17 cellular contexts compared by ENCODE assay signal in the genomic region with DNA sequence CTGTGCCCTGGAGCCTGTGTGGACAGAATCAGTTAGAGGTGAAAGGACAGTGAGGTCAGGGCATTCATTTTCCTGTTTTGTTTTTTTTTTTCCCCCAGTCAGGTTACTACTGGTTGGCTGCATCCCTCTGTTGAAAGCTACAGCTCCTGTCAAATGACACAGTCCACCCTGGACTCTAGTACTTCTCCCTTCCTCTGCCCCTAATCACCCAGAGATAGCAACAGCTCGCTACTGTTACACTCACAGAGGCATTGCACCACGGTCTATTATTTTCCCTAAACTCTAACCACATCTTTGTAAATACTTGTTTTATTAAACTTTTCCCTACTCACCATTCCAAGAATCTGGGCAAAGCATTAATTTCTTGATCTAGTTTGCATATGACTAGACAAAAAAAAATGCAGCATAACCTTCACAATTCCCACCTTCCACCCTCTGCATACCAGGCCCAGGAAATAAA.
DNase-seq lines count a peak whose midpoint lies in the region; ATAC-seq and TF ChIP-seq lines count a peak whose summit lies in the region.
"Had no signal": no experiment of that assay in that cellular context is flagged by ENCODE, and none has a peak within 500 bp of the region (broad histone marks: within the 10 kb centered on the region; RNA-seq: fewer than 3 reads in every experiment).

No MANE protein-coding gene starts in this region.

- no peaks in the 10 kb centered on the region for H3F3A ChIP-seq in neural progenitor cell (ENCODE audit: low read depth)

- no peak overlapping the region for H4K8ac ChIP-seq in trophoblast cell (ENCODE audit: low read depth, low read length)

- no peaks in the 10 kb centered on the region for H3K79me1 ChIP-seq in trophoblast cell (ENCODE audit: low read length)

- H2AFZ ChIP-seq in DND-41 (ENCODE audit: low read depth, low read length): peak overlapping the region; percentile 57
- no peak overlapping the region for H2AFZ ChIP-seq in neural progenitor cell (replicated peaks)
- H2AFZ ChIP-seq in trophoblast cell (ENCODE audit: insufficient read depth, low read length, poor library complexity): no peak overlapping the region

- H3K27ac Mint-ChIP-seq in neural progenitor cell: no peak overlapping the region
- H3K27ac Mint-ChIP-seq: activated CD4-positive, alpha-beta T cell treated with anti-CD3 and anti-CD28 coated beads for 36 hours; CD14-positive monocyte; immature natural killer cell had no signal

- H3K18ac ChIP-seq in trophoblast cell (ENCODE audit: low read length): no peak overlapping the region

- CTCF ChIA-PET in RWPE1 (lab: Yijun Ruan, JAX): no interaction called here

- TF ChIP-seq CTCF in DND-41 (IDR thresholded peaks at IDR 0.05; ENCODE audit: borderline replicate concordance, extremely low read depth, low read length, poor library complexity, severe bottlenecking) (no peak), RWPE1 (conservative IDR thresholded peaks at IDR 0.05; ENCODE audit: low read depth) (no peak), foreskin keratinocyte (conservative IDR thresholded peaks at IDR 0.05) (no peak), neural progenitor cell (IDR thresholded peaks at IDR 0.05) (no peak)

- no peak overlapping the region for H2BK12ac ChIP-seq in trophoblast cell (ENCODE audit: low read length)

- H3K36me3 ChIP-seq in DND-41 (ENCODE audit: insufficient read depth, low read length) (no peaks in the 10 kb centered on the region), neural progenitor cell (no peaks in the 10 kb centered on the region), trophoblast cell (ENCODE audit: control insufficient read depth in 1 of 2, insufficient read depth in 2 of 2, low read length in 2 of 2) (no peaks in the 10 kb centered on the region)
- H3K36me3 ChIP-seq: esophagus squamous epithelium, tibial artery had no signal

- H3K36me3 Mint-ChIP-seq in neural progenitor cell: no peaks in the 10 kb centered on the region
- H3K36me3 Mint-ChIP-seq: CD14-positive monocyte, immature natural killer cell had no signal

- POLR2A ChIA-PET in RWPE1 (lab: Yijun Ruan, JAX; ENCODE audit: low non-redundant PET): no interaction called here

- H4K20me1 ChIP-seq in DND-41 (ENCODE audit: insufficient read depth, low read length): no peaks in the 10 kb centered on the region
- H4K20me1 ChIP-seq in neural progenitor cell (ENCODE audit: low read depth): no peaks in the 10 kb centered on the region

- no peak overlapping the region for H2AK5ac ChIP-seq in trophoblast cell (ENCODE audit: low read length)

- H3K23ac ChIP-seq in trophoblast cell (ENCODE audit: low read length): no peak overlapping the region

- no peaks in the 10 kb centered on the region for H3K27me3 Mint-ChIP-seq in neural progenitor cell (ENCODE audit: insufficient read depth, low read depth)
- H3K27me3 Mint-ChIP-seq: activated CD4-positive, alpha-beta T cell treated with anti-CD3 and anti-CD28 coated beads for 36 hours had no signal

- no peak for DNase-seq in DND-41
- peak; percentile 30 for DNase-seq in RWPE1 (ENCODE audit: low spot score)
- DNase-seq in foreskin keratinocyte: peak; percentile 82 to 85
- peak; percentile 5 for DNase-seq in neural progenitor cell (ENCODE audit: low spot score)
- DNase-seq in trophoblast cell: no peak
- DNase-seq in NCI-H2081 (lab: John Stamatoyannopoulos, UW): no peak
- DNase-seq in stimulated activated naive CD8-positive, alpha-beta T cell treated with anti-CD3 and anti-CD28 coated beads, Interleukin-15, Interleukin-2, amounts not matched to agents 100 U/mL and 50 U/mL, for 24 hours: no peak
- DNase-seq: activated CD4-positive, alpha-beta T cell treated with anti-CD3 and anti-CD28 coated beads for 36 hours; activated T-cell treated with anti-CD3 and anti-CD28 coated beads, Interleukin-2, amount 50 U/mL, for 1 hour; cortex of kidney; esophagus squamous epithelium; immature natural killer cell; NCI-H146; tibial artery had no signal

- H4K91ac ChIP-seq in trophoblast cell (ENCODE audit: low read depth, low read length): no peak overlapping the region

- H2BK120ac ChIP-seq in trophoblast cell (ENCODE audit: insufficient read depth, low read length, poor library complexity): no peak overlapping the region

- no CpG with 5 or more reads among the region's 2 CpGs for WGBS in trophoblast cell (ENCODE audit: extremely low coverage, insufficient coverage, insufficient read length)

- H3K4me3 ChIP-seq in DND-41 (ENCODE audit: low read depth in 1 of 2, low read length in 2 of 2) (no peak overlapping the region), neural progenitor cell (no peak overlapping the region), trophoblast cell (ENCODE audit: low read depth, low read length) (no peak overlapping the region)
- H3K4me3 ChIP-seq: esophagus squamous epithelium, K562, tibial artery had no signal

- H3K79me2 ChIP-seq in DND-41 (ENCODE audit: insufficient read depth, low read length) (no peaks in the 10 kb centered on the region), neural progenitor cell (ENCODE audit: low read depth) (no peaks in the 10 kb centered on the region), trophoblast cell (ENCODE audit: control insufficient read depth, insufficient read depth, low read length, poor library complexity) (no peaks in the 10 kb centered on the region)

- no peak overlapping the region for H3K9ac ChIP-seq in DND-41 (ENCODE audit: low read depth, low read length)
- H3K9ac ChIP-seq in neural progenitor cell: no peak overlapping the region
- H3K9ac ChIP-seq in trophoblast cell (ENCODE audit: low read length): no peak overlapping the region

- H3K27me3 ChIP-seq in DND-41 (ENCODE audit: insufficient read depth, low read length, poor library complexity) (no peaks in the 10 kb centered on the region), foreskin keratinocyte (no peaks in the 10 kb centered on the region), neural progenitor cell (no peaks in the 10 kb centered on the region), trophoblast cell (ENCODE audit: insufficient read depth, low read length) (no peaks in the 10 kb centered on the region)
- H3K27me3 ChIP-seq: esophagus squamous epithelium, tibial artery had no signal

- no peak overlapping the region for H3K14ac ChIP-seq in trophoblast cell (ENCODE audit: low read length)

- H4K12ac ChIP-seq in trophoblast cell (ENCODE audit: low read depth, low read length): no peak overlapping the region

- H3K4ac ChIP-seq in trophoblast cell (ENCODE audit: low read depth, low read length): no peak overlapping the region

- no peaks in the 10 kb centered on the region for H3K9me3 Mint-ChIP-seq in neural progenitor cell

- no peak overlapping the region for H2BK5ac ChIP-seq in trophoblast cell (ENCODE audit: low read depth, low read length, poor library complexity)

- H3K4me1 ChIP-seq in DND-41 (ENCODE audit: insufficient read depth, low read length): peaks cover 31% of the 10 kb centered on the region
- peaks cover 36% of the 10 kb centered on the region for H3K4me1 ChIP-seq in foreskin keratinocyte
- H3K4me1 ChIP-seq in neural progenitor cell: no peaks in the 10 kb centered on the region
- no peaks in the 10 kb centered on the region for H3K4me1 ChIP-seq in trophoblast cell (ENCODE audit: control insufficient read depth in 1 of 2, insufficient read depth in 2 of 2, low read length in 2 of 2)
- H3K4me1 ChIP-seq: esophagus squamous epithelium, tibial artery had no signal

- no peaks in the 10 kb centered on the region for H3K9me3 ChIP-seq in DND-41 (ENCODE audit: insufficient read depth, low read length, severe bottlenecking)
- no peaks in the 10 kb centered on the region for H3K9me3 ChIP-seq in neural progenitor cell (ENCODE audit: low read depth)
- no peaks in the 10 kb centered on the region for H3K9me3 ChIP-seq in trophoblast cell (ENCODE audit: insufficient read depth, low read depth, low read length)
- H3K9me3 ChIP-seq: esophagus squamous epithelium, tibial artery had no signal

- no peak overlapping the region for H3K4me2 ChIP-seq in DND-41 (ENCODE audit: insufficient read depth, low read length)
- H3K4me2 ChIP-seq in neural progenitor cell: no peak overlapping the region
- H3K4me2 ChIP-seq in trophoblast cell (ENCODE audit: low read length): no peak overlapping the region

- H3K4me3 Mint-ChIP-seq in neural progenitor cell: no peak overlapping the region
- H3K4me3 Mint-ChIP-seq: activated CD4-positive, alpha-beta T cell treated with anti-CD3 and anti-CD28 coated beads for 36 hours; CD14-positive monocyte; immature natural killer cell had no signal

- peaks cover 8% of the 10 kb centered on the region for H3K4me1 Mint-ChIP-seq in neural progenitor cell
- H3K4me1 Mint-ChIP-seq: activated CD4-positive, alpha-beta T cell treated with anti-CD3 and anti-CD28 coated beads for 36 hours; CD14-positive monocyte; immature natural killer cell had no signal

- ATAC-seq in DND-41 (ENCODE audit: insufficient read depth, low read depth) (peak; percentile 35; the same call in 2 of the 3 replicates), foreskin keratinocyte (peak; percentile 73), HG03280 (IDR thresholded peaks at IDR 0.05; ENCODE audit: unreplicated experiment) (no peak)
- ATAC-seq in stimulated activated naive CD8-positive, alpha-beta T cell treated with anti-CD3 and anti-CD28 coated beads, Interleukin-15, Interleukin-2, amounts not matched to agents 100 U/mL and 50 U/mL, for 24 hours: no peak
- ATAC-seq: activated CD4-positive, alpha-beta T cell treated with anti-CD3 and anti-CD28 coated beads for 36 hours; K562 had no signal

- H3K27ac ChIP-seq in DND-41 (ENCODE audit: low read length) (peak overlapping the region; percentile 59), RWPE1 (no peak overlapping the region), foreskin keratinocyte (peak overlapping the region; percentile 30), neural progenitor cell (no peak overlapping the region), trophoblast cell (ENCODE audit: low read depth, low read length) (no peak overlapping the region)
- H3K27ac ChIP-seq: esophagus squamous epithelium, tibial artery had no signal

Comparison
In these comparisons a context has a peak if more than half of its experiments do, and no peak if none do; other contexts are left out.
1. ATAC-seq: peak in DND-41 (single experiment) and foreskin keratinocyte (single experiment); none in HG03280 (single experiment) and stimulated activated naive CD8-positive, alpha-beta T cell treated with anti-CD3 and anti-CD28 coated beads, Interleukin-15, Interleukin-2, amounts not matched to agents 100 U/mL and 50 U/mL, for 24 hours (single experiment).
2. DNase-seq: peak in RWPE1 (single experiment), foreskin keratinocyte (2 of 2) and neural progenitor cell (single experiment); none in DND-41 (single experiment), trophoblast cell (0 of 2), NCI-H2081 (0 of 2) and stimulated activated naive CD8-positive, alpha-beta T cell treated with anti-CD3 and anti-CD28 coated beads, Interleukin-15, Interleukin-2, amounts not matched to agents 100 U/mL and 50 U/mL, for 24 hours (single experiment).
3. H3K27ac ChIP-seq: peak in DND-41 (single experiment) and foreskin keratinocyte (single experiment); none in RWPE1 (single experiment), neural progenitor cell (single experiment) and trophoblast cell (single experiment).